ENCODE assay signal across 9 cellular contexts in genomic region chr7:110090113-110090820, GRCh38.
A peak's percentile ranks its signal among the peaks of the same experiment; 100 is the strongest.
DNase-seq lines count a peak whose midpoint lies in the region; ATAC-seq and TF ChIP-seq lines count a peak whose summit lies in the region.
"Had no signal": no experiment of that assay in that cellular context is flagged by ENCODE, and none has a peak within 500 bp of the region (broad histone marks: within the 10 kb centered on the region; RNA-seq: fewer than 3 reads in every experiment).

No MANE protein-coding gene starts in this region.

- CTCF ChIA-PET in PC-9 (lab: Charles Lee): interaction anchor here (0.7 kb wide), 1 partner anchor 350 kb away, joined by 8 read pairs; no protein-coding TSS in a partner anchor

- no peaks in the 10 kb centered on the region for H3K4me1 ChIP-seq in PC-9 (replicated peaks; ENCODE audit: insufficient read depth)

- no peak overlapping the region for H2AFZ ChIP-seq in PC-9

- no peaks in the 10 kb centered on the region for H3K9me3 ChIP-seq in PC-9 (ENCODE audit: insufficient read depth, low read depth)

- H3K4me3 ChIP-seq in PC-9: no peak overlapping the region

- intact Hi-C loops in PC-9 (cut with micrococcal nuclease; ENCODE audit: unreplicated experiment): loop anchor here (1.0 kb wide), 1 partner anchor 352 kb away; no protein-coding TSS in a partner anchor

- no peaks in the 10 kb centered on the region for H3K36me3 ChIP-seq in PC-9 (ENCODE audit: low read depth)

- no peak overlapping the region for H3K4me2 ChIP-seq in PC-9

- BruUV-seq in PC-9 (replicated peaks; lab: Mats Ljungman, UMichigan): no TSS peak

- POLR2A ChIA-PET in PC-9 (lab: Charles Lee; ENCODE audit: unreplicated experiment): interaction anchor here (0.5 kb wide), 1 partner anchor 436 kb away, joined by 7 read pairs; no protein-coding TSS in a partner anchor

- TF ChIP-seq CTCF in C4-2B (conservative IDR thresholded peaks at IDR 0.05) (peak; percentile 84), PC-9 (conservative IDR thresholded peaks at IDR 0.05) (peak; percentile 31; the same call in 1 of the 2 replicates)

- H4K20me1 ChIP-seq in PC-9 (ENCODE audit: insufficient read depth): no peaks in the 10 kb centered on the region

- DNase-seq in PC-9 (no peak), glomerular endothelial cell (ENCODE audit: extremely low read depth, low read depth, low spot score) (peak; percentile 4), G401 (ENCODE audit: low spot score) (no peak), NCI-H1694 (lab: John Stamatoyannopoulos, UW) (no peak)

- no peak overlapping the region for H3K27ac ChIP-seq in C4-2B
- no peak overlapping the region for H3K27ac ChIP-seq in PC-9
- H3K27ac ChIP-seq: epithelial cell of prostate had no signal

- H3K9me2 ChIP-seq in PC-9 (ENCODE audit: insufficient read depth): no peaks in the 10 kb centered on the region

- no peaks in the 10 kb centered on the region for H3F3A ChIP-seq in PC-9 (ENCODE audit: insufficient read depth, low read depth)

- ATAC-seq in GM18868 (IDR thresholded peaks at IDR 0.05; ENCODE audit: unreplicated experiment) (peak; percentile 84), GM21825 (IDR thresholded peaks at IDR 0.05; ENCODE audit: unreplicated experiment) (no peak), HG02798 (IDR thresholded peaks at IDR 0.05; ENCODE audit: poor library complexity, unreplicated experiment) (no peak)

- in situ Hi-C loops in G401 (cut with HindIII; ENCODE audit: low sequenced_read_pairs): no loop called here

- no peaks in the 10 kb centered on the region for H3K79me2 ChIP-seq in PC-9 (ENCODE audit: low read depth)

- H3K27me3 ChIP-seq in PC-9 (ENCODE audit: insufficient read depth, low read depth): no peaks in the 10 kb centered on the region
